In the genomic region with DNA sequence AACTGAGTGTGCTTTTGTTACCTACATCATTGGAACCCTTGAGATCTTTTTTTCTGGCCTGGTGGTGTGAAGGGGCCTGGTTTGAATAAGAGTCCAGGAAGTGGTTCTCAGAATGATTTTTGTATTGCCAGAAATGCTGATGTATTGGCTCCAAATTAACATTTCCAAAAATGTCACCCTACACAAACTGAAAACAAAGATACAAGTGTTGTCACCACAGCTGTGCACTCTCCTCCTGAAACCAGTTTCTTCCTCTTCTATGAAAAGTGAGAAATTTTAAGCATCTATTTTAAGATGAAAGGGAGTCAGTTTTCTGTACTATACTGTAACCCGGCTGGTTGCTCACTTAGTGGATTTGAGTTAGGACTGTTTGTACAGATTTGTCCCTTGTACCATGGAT, we compare ENCODE assay signal across 16 cellular contexts.
DNase-seq lines count a peak whose midpoint lies in the region; ATAC-seq lines count a peak whose summit lies in the region.
"Had no signal": no experiment of that assay in that cellular context is flagged by ENCODE, and none has a peak within 500 bp of the region (broad histone marks: within the 10 kb centered on the region; RNA-seq: fewer than 3 reads in every experiment).

No MANE protein-coding gene starts in this region.

- WGBS in trophoblast cell (ENCODE audit: extremely low coverage, insufficient coverage, insufficient read length), result no CpG with 5 or more reads among the region's 1 CpG

- H3K79me1 ChIP-seq in trophoblast cell (ENCODE audit: low read length), result no peaks in the 10 kb centered on the region

- no peak overlapping the region for H4K8ac ChIP-seq in trophoblast cell (ENCODE audit: low read depth, low read length)

- ATAC-seq in GM19035 (IDR thresholded peaks at IDR 0.05; ENCODE audit: unreplicated experiment) (peak; percentile 93), HG02623 (IDR thresholded peaks at IDR 0.05; ENCODE audit: unreplicated experiment) (peak; percentile 97), HG03432 (IDR thresholded peaks at IDR 0.05; ENCODE audit: unreplicated experiment) (peak; percentile 95)
- ATAC-seq: activated naive CD8-positive, alpha-beta T cell treated with anti-CD3 and anti-CD28 coated beads, Interleukin-2, amount 50 U/mL, for 24 hours; effector memory CD8-positive, alpha-beta T cell; upper lobe of right lung had no signal

- H2AFZ ChIP-seq in trophoblast cell (ENCODE audit: insufficient read depth, low read length, poor library complexity), result no peak overlapping the region

- peaks cover 0 to 10% (median 0%) of the 10 kb centered on the region in 11 experiments; a peak in 4 of 22 replicates for H3K36me3 ChIP-seq in BLaER1 treated with 17β-estradiol and CSF1 and Interleukin-3, amounts not matched to agents 10 nM and 100 nM
- peaks cover 0 to 1% of the 10 kb centered on the region in 2 experiments for H3K36me3 ChIP-seq in trophoblast cell (ENCODE audit: control insufficient read depth in 1 of 2, insufficient read depth in 2 of 2, low read length in 2 of 2)
- H3K36me3 ChIP-seq: prostate gland, upper lobe of right lung had no signal

- H3K14ac ChIP-seq in trophoblast cell (ENCODE audit: low read length), result no peak overlapping the region

- no peak for DNase-seq in activated CD4-positive, alpha-beta T cell treated with anti-CD3 and anti-CD28 coated beads for 4 hours
- DNase-seq in DMS114 treated with DMSO at 0.1 percent for 48 hours (lab: John Stamatoyannopoulos, UW; ENCODE audit: unreplicated experiment) (no peak), trophoblast cell (no peak), cerebellar cortex (ENCODE audit: low spot score) (no peak)
- DNase-seq: ACHN; activated CD4-positive, alpha-beta T cell treated with anti-CD3 and anti-CD28 coated beads, Interleukin-2, amount 10 ng/mL, durations not matched to agents 7 days and 5 days; activated naive CD8-positive, alpha-beta T cell treated with anti-CD3 and anti-CD28 coated beads, Interleukin-2, amount 50 U/mL, for 24 hours; effector memory CD8-positive, alpha-beta T cell; NCI-H2171 treated with DMSO at 0.1 percent for 48 hours; SIG-M5; upper lobe of right lung had no signal

- H2BK120ac ChIP-seq in trophoblast cell (ENCODE audit: insufficient read depth, low read length, poor library complexity), result no peak overlapping the region

- H3K9ac ChIP-seq in BLaER1 treated with 17β-estradiol and CSF1 and Interleukin-3, amounts not matched to agents 10 nM and 100 nM, result no peak overlapping the region
- no peak overlapping the region for H3K9ac ChIP-seq in trophoblast cell (ENCODE audit: low read length)

- no peak overlapping the region for H2AK5ac ChIP-seq in trophoblast cell (ENCODE audit: low read length)

- H3K9me3 ChIP-seq in BLaER1 treated with 17β-estradiol and CSF1 and Interleukin-3, amounts not matched to agents 10 nM and 100 nM (replicated peaks in 1 of 11), result no peaks in the 10 kb centered on the region
- no peaks in the 10 kb centered on the region for H3K9me3 ChIP-seq in trophoblast cell (ENCODE audit: insufficient read depth, low read depth, low read length)
- H3K9me3 ChIP-seq: prostate gland, upper lobe of right lung had no signal

- no peak overlapping the region for H2BK12ac ChIP-seq in trophoblast cell (ENCODE audit: low read length)

- no peak overlapping the region for H3K23ac ChIP-seq in trophoblast cell (ENCODE audit: low read length)

- H3K18ac ChIP-seq in trophoblast cell (ENCODE audit: low read length), result no peak overlapping the region

- no peak overlapping the region for H3K4ac ChIP-seq in trophoblast cell (ENCODE audit: low read depth, low read length)

- no peak overlapping the region for H2BK5ac ChIP-seq in trophoblast cell (ENCODE audit: low read depth, low read length, poor library complexity)

- H3K27me3 ChIP-seq in BLaER1 treated with 17β-estradiol and CSF1 and Interleukin-3, amounts not matched to agents 10 nM and 100 nM, result no peaks in the 10 kb centered on the region
- no peaks in the 10 kb centered on the region for H3K27me3 ChIP-seq in trophoblast cell (ENCODE audit: insufficient read depth, low read length)
- H3K27me3 ChIP-seq: upper lobe of right lung had no signal

- no peak overlapping the region for H4K91ac ChIP-seq in trophoblast cell (ENCODE audit: low read depth, low read length)

- peak overlapping the region in 3 of 11 experiments; percentile 2 to 26 (median 5); a peak in 2 of 22 replicates for H3K27ac ChIP-seq in BLaER1 treated with 17β-estradiol and CSF1 and Interleukin-3, amounts not matched to agents 10 nM and 100 nM
- no peak overlapping the region for H3K27ac ChIP-seq in trophoblast cell (ENCODE audit: low read depth, low read length)
- H3K27ac ChIP-seq: prostate gland, upper lobe of right lung had no signal

- no peaks in the 10 kb centered on the region for H3K79me2 ChIP-seq in trophoblast cell (ENCODE audit: control insufficient read depth, insufficient read depth, low read length, poor library complexity)

- H3K4me3 ChIP-seq in BLaER1 treated with 17β-estradiol and CSF1 and Interleukin-3, amounts not matched to agents 10 nM and 100 nM, result no peak overlapping the region
- no peak overlapping the region for H3K4me3 ChIP-seq in trophoblast cell (ENCODE audit: low read depth, low read length)
- H3K4me3 ChIP-seq: prostate gland, upper lobe of right lung had no signal

- H3K4me2 ChIP-seq in BLaER1 treated with 17β-estradiol and CSF1 and Interleukin-3, amounts not matched to agents 10 nM and 100 nM, result peak overlapping the region; percentile 25 to 68 (median 43); a peak in 19 of 22 replicates
- no peak overlapping the region for H3K4me2 ChIP-seq in trophoblast cell (ENCODE audit: low read length)

- peaks cover 8 to 37% (median 16%) of the 10 kb centered on the region in 10 experiments; a peak in 18 of 20 replicates for H3K4me1 ChIP-seq in BLaER1 treated with 17β-estradiol and CSF1 and Interleukin-3, amounts not matched to agents 10 nM and 100 nM
- no peaks in the 10 kb centered on the region for H3K4me1 ChIP-seq in trophoblast cell (ENCODE audit: control insufficient read depth in 1 of 2, insufficient read depth in 2 of 2, low read length in 2 of 2)
- H3K4me1 ChIP-seq: prostate gland, upper lobe of right lung had no signal

- no peaks in the 10 kb centered on the region for H4K20me1 ChIP-seq in BLaER1 treated with 17β-estradiol and CSF1 and Interleukin-3, amounts not matched to agents 10 nM and 100 nM

- no peak overlapping the region for H4K12ac ChIP-seq in trophoblast cell (ENCODE audit: low read depth, low read length)
